ENCODE assay signal across 28 cellular contexts in genomic region chr2:20257411-20257810, GRCh38.
"Had no signal": no experiment of that assay in that cellular context is flagged by ENCODE, and none has a peak within 500 bp of the region (broad histone marks: within the 10 kb centered on the region; RNA-seq: fewer than 3 reads in every experiment).

No MANE protein-coding gene starts in this region.

- FAIRE-seq: colon, endometrium, endothelial cell of umbilical vein, frontal cortex had no signal

- H3K4me1 ChIP-seq: colonic mucosa, esophagus muscularis mucosa, esophagus squamous epithelium, foreskin keratinocyte, gastrocnemius medialis, gastroesophageal sphincter, heart left ventricle, heart right ventricle had no signal

- H3K27ac ChIP-seq: colonic mucosa, coronary artery, dorsolateral prefrontal cortex, epithelial cell of prostate, esophagus muscularis mucosa, esophagus squamous epithelium, foreskin keratinocyte, gastrocnemius medialis, gastroesophageal sphincter, heart left ventricle, heart right ventricle had no signal

- ATAC-seq: effector memory CD8-positive, alpha-beta T cell; esophagus mucosa; foreskin keratinocyte; gastrocnemius medialis; gastroesophageal sphincter; heart left ventricle; heart right ventricle had no signal

- DNase-seq: colonic mucosa; cortex of kidney; dermis blood vessel endothelial cell; dorsolateral prefrontal cortex; effector CD4-positive, alpha-beta T cell; effector CD8-positive, alpha-beta T cell; effector memory CD4-positive, alpha-beta T cell; effector memory CD8-positive, alpha-beta T cell; endodermal cell; erythroblast; esophagus squamous epithelium; foreskin fibroblast; foreskin keratinocyte; foreskin melanocyte; gastrocnemius medialis; glutamatergic neuron; head of caudate nucleus; heart left ventricle; heart right ventricle had no signal

- H3K27me3 ChIP-seq: colonic mucosa, dorsolateral prefrontal cortex, esophagus muscularis mucosa, esophagus squamous epithelium, foreskin keratinocyte, gastrocnemius medialis, gastroesophageal sphincter, heart left ventricle, heart right ventricle had no signal

- H3K9me3 ChIP-seq: colonic mucosa, esophagus muscularis mucosa, esophagus squamous epithelium, gastrocnemius medialis, gastroesophageal sphincter, heart left ventricle, heart right ventricle had no signal

- H3K36me3 ChIP-seq: colonic mucosa had no signal

- H3K4me3 ChIP-seq: colonic mucosa, coronary artery, dorsolateral prefrontal cortex, esophagus muscularis mucosa, esophagus squamous epithelium, gastrocnemius medialis, gastroesophageal sphincter, heart left ventricle, heart right ventricle had no signal
